Comparison of ENCODE assay signal across 1 cellular context in genomic region chr7:100612730-100613446, GRCh38.
TF ChIP-seq lines count a peak whose summit lies in the region.

No MANE protein-coding gene starts in this region.

TF ChIP-seq in endothelial cell of umbilical vein, 7 proteins besides CTCF, POLR2A, EP300 and RAD21 (continued from another document):
- no peak for TF ChIP-seq MAX (IDR thresholded peaks at IDR 0.05; ENCODE audit: insufficient read depth, insufficient read length)
- TF ChIP-seq GATA2 (IDR thresholded peaks at IDR 0.05; ENCODE audit: insufficient read depth, insufficient read length, low read depth, low read length), result no peak
- no peak for TF ChIP-seq POLR2AphosphoS5 (IDR thresholded peaks at IDR 0.05; ENCODE audit: insufficient read depth, low read depth, low read length)
- TF ChIP-seq JUN (IDR thresholded peaks at IDR 0.05; ENCODE audit: borderline replicate concordance, insufficient read depth, insufficient read length, low read depth), result no peak
- no peak for TF ChIP-seq EZH2 (IDR thresholded peaks at IDR 0.05; ENCODE audit: borderline replicate concordance, low read depth, low read length, severe bottlenecking)
